ENCODE assay signal across 1 cellular context in the genomic region with DNA sequence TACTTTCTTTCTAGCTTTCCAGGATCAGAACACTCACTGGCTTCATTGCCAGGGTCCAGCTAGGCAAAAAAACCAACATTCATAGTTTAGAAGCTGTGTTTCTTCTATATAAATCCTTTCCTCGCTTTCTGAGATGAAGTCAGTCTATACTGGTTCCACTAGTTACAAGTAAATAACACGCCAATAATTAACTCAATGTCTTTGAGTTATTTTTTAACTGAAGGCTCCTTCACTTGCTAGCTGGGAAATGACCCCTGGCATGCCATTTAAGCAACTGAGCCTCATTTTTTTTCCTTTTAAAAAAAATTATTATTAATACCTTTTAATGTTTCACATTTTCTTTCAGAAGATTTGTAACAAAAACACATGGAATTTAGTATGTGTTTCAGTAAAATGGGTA.
TF ChIP-seq lines count a peak whose summit lies in the region.

No MANE protein-coding gene starts in this region.

TF ChIP-seq in A549, 52 proteins besides CTCF, POLR2A, EP300 and RAD21 (continued from another document):
- TF ChIP-seq MAZ (IDR thresholded peaks at IDR 0.05; ENCODE audit: borderline replicate concordance, low read depth, low read length), result no peak
- no peak for TF ChIP-seq NFE2L2 (conservative IDR thresholded peaks at IDR 0.05; ENCODE audit: low read length)
- no peak for TF ChIP-seq MYC (IDR thresholded peaks at IDR 0.05; ENCODE audit: borderline replicate concordance, low read length)
- TF ChIP-seq ATOH8 (CRISPR knock-in tag; IDR thresholded peaks at IDR 0.05; ENCODE audit: low read depth), result no peak
- no peak for TF ChIP-seq RNF2 (IDR thresholded peaks at IDR 0.05; ENCODE audit: borderline replicate concordance, low read depth)
- no peak for TF ChIP-seq EHMT2 (IDR thresholded peaks at IDR 0.05; ENCODE audit: low read depth)
- TF ChIP-seq HDAC2 (IDR thresholded peaks at IDR 0.05), result no peak
- TF ChIP-seq RARB (CRISPR knock-in tag; IDR thresholded peaks at IDR 0.05), result no peak
- TF ChIP-seq TP53 (CRISPR knock-in tag; IDR thresholded peaks at IDR 0.05), result no peak
- TF ChIP-seq FOXS1 (CRISPR knock-in tag; IDR thresholded peaks at IDR 0.05), result no peak
- TF ChIP-seq JUN (IDR thresholded peaks at IDR 0.05), result no peak
- no peak for TF ChIP-seq NPAS2 (CRISPR knock-in tag; IDR thresholded peaks at IDR 0.05; ENCODE audit: borderline replicate concordance)
